In the genomic region with DNA sequence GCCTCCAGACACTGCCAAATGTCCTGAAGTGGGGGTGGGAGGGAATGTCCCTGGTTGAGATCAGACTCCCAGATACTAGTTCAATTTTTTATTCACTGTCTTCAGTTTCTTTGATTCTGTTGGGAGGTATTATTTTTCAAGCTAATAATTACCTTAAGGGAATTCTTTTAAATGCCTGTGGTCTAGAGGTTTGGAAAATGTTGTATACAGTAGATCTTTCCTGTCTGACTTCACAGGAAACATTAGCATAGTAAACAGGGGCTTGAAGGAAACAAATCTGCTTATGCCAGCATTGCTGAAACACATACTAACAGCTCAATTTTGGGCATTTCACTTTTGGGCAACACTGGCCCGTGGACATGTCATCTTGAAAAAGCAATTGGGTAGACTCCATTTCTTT, we compare ENCODE assay signal across 2 cellular contexts.
TF ChIP-seq lines count a peak whose summit lies in the region.

No MANE protein-coding gene starts in this region.

TF ChIP-seq in A549, 52 proteins besides CTCF, POLR2A, EP300 and RAD21:
- TF ChIP-seq MAFK (IDR thresholded peaks at IDR 0.05; ENCODE audit: partially characterized antibody), result peak; percentile 19
- peak; percentile 48; the same call in 1 of the 2 replicates for TF ChIP-seq GATA3 (IDR thresholded peaks at IDR 0.05; ENCODE audit: borderline replicate concordance)
- TF ChIP-seq E2F6 (IDR thresholded peaks at IDR 0.05; ENCODE audit: borderline replicate concordance, low read depth), result no peak

TF ChIP-seq in IMR-90, 13 proteins besides CTCF, POLR2A, EP300 and RAD21:
- TF ChIP-seq MAFK (IDR thresholded peaks at IDR 0.05; ENCODE audit: low read depth, low read length) (0 out of 2 replicates have a peak, but pooled peaks have one; percentile 19), SMC3 (IDR thresholded peaks at IDR 0.05; ENCODE audit: low read depth, low read length) (no peak)
